In the genomic region with DNA sequence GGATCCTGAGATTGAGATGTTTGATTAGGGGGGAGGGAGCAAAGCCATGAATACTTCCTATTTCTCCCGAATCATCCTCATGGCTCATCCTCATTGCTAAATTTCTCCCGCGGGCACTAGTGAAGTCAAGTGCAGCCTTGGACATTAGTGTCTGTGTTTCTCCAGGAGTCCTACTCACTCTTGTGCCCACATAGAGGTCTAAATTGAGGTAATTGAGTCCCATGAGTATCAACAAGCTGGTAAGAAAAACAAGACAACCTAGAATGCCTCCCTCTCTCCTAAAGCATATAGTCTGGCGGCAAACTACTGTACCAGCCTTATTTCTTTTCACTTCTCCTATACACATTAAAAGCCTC, we compare ENCODE assay signal across 8 cellular contexts. TPM values are rescaled to one million over a fixed set of nuclear protein-coding genes. Genes with fewer than 3 reads are reported as not detected.
DNase-seq lines count a peak whose midpoint lies in the region; ATAC-seq, FAIRE-seq and TF ChIP-seq lines count a peak whose summit lies in the region.

No MANE protein-coding gene starts in this region.

- no peak for TF ChIP-seq POLR2A in thyroid gland (IDR thresholded peaks at IDR 0.05)

- H3K27ac Mint-ChIP-seq in activated CD4-positive, alpha-beta memory T cell treated with anti-CD3 and anti-CD28 coated beads for 36 hours: peak overlapping the region; percentile 87

- DNase-seq in activated CD4-positive, alpha-beta memory T cell treated with anti-CD3 and anti-CD28 coated beads for 36 hours: no peak
- DNase-seq in keratinocyte (ENCODE audit: low read depth, low spot score) (no peak), thyroid gland (no peak), NCI-H1417 treated with DMSO at 0.1 percent for 48 hours (lab: John Stamatoyannopoulos, UW) (no peak), A172 (ENCODE audit: low spot score) (no peak)

- intact Hi-C loops in activated CD4-positive, alpha-beta memory T cell treated with anti-CD3 and anti-CD28 coated beads for 36 hours (cut with micrococcal nuclease): loop anchor here (2.0 to 5.0 kb wide), 2 partner anchors 87 to 1986 kb away; a partner anchor contains a TSS
- intact Hi-C loops in thyroid gland (cut with DNase I): no loop called here

- no peaks in the 10 kb centered on the region for H3K9me3 Mint-ChIP-seq in activated CD4-positive, alpha-beta memory T cell treated with anti-CD3 and anti-CD28 coated beads for 36 hours

- peaks cover 31% of the 10 kb centered on the region for H3K4me1 Mint-ChIP-seq in activated CD4-positive, alpha-beta memory T cell treated with anti-CD3 and anti-CD28 coated beads for 36 hours (ENCODE audit: low read depth)

- H3K9me3 ChIP-seq in keratinocyte (ENCODE audit: control insufficient read depth, low read depth, low read length) (no peaks in the 10 kb centered on the region), thyroid gland (no peaks in the 10 kb centered on the region)

- H3K27ac ChIP-seq in keratinocyte (ENCODE audit: control insufficient read depth, insufficient read depth, low read length) (peak overlapping the region; percentile 97), thyroid gland (no peak overlapping the region)

- peaks cover 56% of the 10 kb centered on the region for H3K79me2 ChIP-seq in keratinocyte (ENCODE audit: control insufficient read depth, insufficient read depth, low read length)

- no peak for FAIRE-seq in keratinocyte (lab: Jason Lieb, UNC)

- peaks cover 12% of the 10 kb centered on the region for H3K4me1 ChIP-seq in keratinocyte (ENCODE audit: control insufficient read depth, extremely low read depth, insufficient read depth, low read length)
- H3K4me1 ChIP-seq in thyroid gland: peaks cover 18% of the 10 kb centered on the region in 2 donors

- CTCF ChIA-PET in activated CD4-positive, alpha-beta memory T cell treated with anti-CD3 and anti-CD28 coated beads for 36 hours (lab: Charles Lee): no interaction called here

- peak overlapping the region; percentile 98 for H3K9ac ChIP-seq in keratinocyte (ENCODE audit: control insufficient read depth, extremely low read depth, insufficient read depth, low read length)

- no peaks in the 10 kb centered on the region for H4K20me1 ChIP-seq in keratinocyte (ENCODE audit: control insufficient read depth, extremely low read depth, insufficient read depth, low read length)

- peak overlapping the region; percentile 65 for H3K4me3 ChIP-seq in GM12875 (ENCODE audit: low read depth, low read length)
- H3K4me3 ChIP-seq in keratinocyte (ENCODE audit: control insufficient read depth in 2 of 3, extremely low read depth in 1 of 3, insufficient read depth in 2 of 3, low read depth in 1 of 3, low read length in 3 of 3): peak overlapping the region; percentile 58 to 100 (median 100)
- H3K4me3 ChIP-seq in thyroid gland (replicated peaks in 1 of 3): peak overlapping the region; percentile 57 to 82 (median 67)

- H3K36me3 ChIP-seq in keratinocyte (ENCODE audit: control insufficient read depth in 2 of 2, extremely low read depth in 1 of 2, insufficient read depth in 2 of 2, low read length in 2 of 2) (no peaks in the 10 kb centered on the region), thyroid gland (no peaks in the 10 kb centered on the region)

- TF ChIP-seq CTCF in GM12875 (IDR thresholded peaks at IDR 0.05; ENCODE audit: borderline replicate concordance, insufficient read depth, low read depth, low read length) (no peak), keratinocyte (optimal IDR thresholded peaks at IDR 0.05 in 1 of 3, IDR thresholded peaks at IDR 0.05 in 1 of 3, conservative IDR thresholded peaks at IDR 0.05 in 1 of 3; ENCODE audit: extremely low read depth in 1 of 3, insufficient read depth in 2 of 3, low read length in 3 of 3) (no peak), thyroid gland (IDR thresholded peaks at IDR 0.05) (no peak)

- H3K4me2 ChIP-seq in keratinocyte (ENCODE audit: control insufficient read depth, extremely low read depth, insufficient read depth, low read depth, low read length): peak overlapping the region; percentile 93

- dilution Hi-C loops in keratinocyte (cut with MboI; ENCODE audit: extremely low pct_ligation_motif_present, low sequenced_read_pairs): no loop called here

- WGBS in thyroid gland, 2 donors: 1% methylated on average over 4 of the region's 4 CpGs

- H3K9me1 ChIP-seq in keratinocyte (ENCODE audit: control insufficient read depth, extremely low read depth, insufficient read depth, low read length): no peaks in the 10 kb centered on the region

- peak; percentile 1 for ATAC-seq in HG02763 (IDR thresholded peaks at IDR 0.05; ENCODE audit: unreplicated experiment)
- ATAC-seq in GM18867 (IDR thresholded peaks at IDR 0.05; ENCODE audit: unreplicated experiment): no peak

- peak overlapping the region; percentile 98 for H2AFZ ChIP-seq in keratinocyte (ENCODE audit: control insufficient read depth, low read length)

- POLR2A ChIA-PET in activated CD4-positive, alpha-beta memory T cell treated with anti-CD3 and anti-CD28 coated beads for 36 hours (lab: Charles Lee): no interaction called here

- no peaks in the 10 kb centered on the region for H3K27me3 ChIP-seq in keratinocyte (ENCODE audit: control insufficient read depth, extremely low read depth, insufficient read depth, low read length)
- H3K27me3 ChIP-seq in thyroid gland: no peaks in the 10 kb centered on the region

- peak overlapping the region; percentile 97 for H3K4me3 Mint-ChIP-seq in activated CD4-positive, alpha-beta memory T cell treated with anti-CD3 and anti-CD28 coated beads for 36 hours

- no peaks in the 10 kb centered on the region for H3K27me3 Mint-ChIP-seq in activated CD4-positive, alpha-beta memory T cell treated with anti-CD3 and anti-CD28 coated beads for 36 hours

- H3K36me3 Mint-ChIP-seq in activated CD4-positive, alpha-beta memory T cell treated with anti-CD3 and anti-CD28 coated beads for 36 hours: peaks cover 3% of the 10 kb centered on the region

RNA-seq across cellular contexts. Expression of a gene that starts 0.4 kb away (rescaled TPM):
- 10 to 100 TPM; 20.5 to 21.4 TPM for total RNA-seq in activated CD4-positive, alpha-beta memory T cell treated with anti-CD3 and anti-CD28 coated beads for 36 hours
- 2.6 to 7.5 TPM (median 3.6 TPM) in 3 replicates for polyA plus RNA-seq in keratinocyte
- 5.1 TPM for polyA plus RNA-seq in keratinocyte (2011; ENCODE audit: low read depth)
- polyA plus RNA-seq in keratinocyte (2011; cell fraction: cytosol; rRNA removed): 2.7 and 5.9 TPM in 2 replicates
- 2.0 and 3.8 TPM in 2 replicates for polyA plus RNA-seq in keratinocyte (2011; cell fraction: nucleus; rRNA removed)
- polyA plus RNA-seq in keratinocyte (2012; ENCODE audit: low replicate concordance): 2.4 and 3.8 TPM in 2 replicates
- 0.40 to 1.5 TPM (median 0.85 TPM) in 3 replicates for polyA minus RNA-seq in keratinocyte
- not detected for polyA minus RNA-seq in keratinocyte (2011; cell fraction: cytosol; rRNA and poly(A)+ RNA removed)
- polyA minus RNA-seq in keratinocyte (2011; cell fraction: nucleus; rRNA and poly(A)+ RNA removed): 0.21 and 0.47 TPM in 2 replicates
- total RNA-seq in thyroid gland: 1 to 10 TPM; 2.4 to 6.1 (median 3.9) TPM
- 26.0 and 32.8 TPM in 2 replicates for total RNA-seq in A172 (2014; rRNA removed; shearing (Covaris generic))

RNA-seq across cellular contexts. Expression of a gene that starts 0.5 kb away (rescaled TPM):
- 10 to 100 TPM; 16.9 to 18.1 TPM for total RNA-seq in activated CD4-positive, alpha-beta memory T cell treated with anti-CD3 and anti-CD28 coated beads for 36 hours
- 11.0 to 16.5 TPM (median 12.1 TPM) in 3 replicates for polyA plus RNA-seq in keratinocyte
- polyA plus RNA-seq in keratinocyte (2011; ENCODE audit: low read depth): 22.0 TPM
- 5.9 and 9.5 TPM in 2 replicates for polyA plus RNA-seq in keratinocyte (2011; cell fraction: cytosol; rRNA removed)
- 15.6 and 22.2 TPM in 2 replicates for polyA plus RNA-seq in keratinocyte (2011; cell fraction: nucleus; rRNA removed)
- 11.0 and 14.2 TPM in 2 replicates for polyA plus RNA-seq in keratinocyte (2012; ENCODE audit: low replicate concordance)
- polyA minus RNA-seq in keratinocyte: 2.2 to 14.3 TPM (median 8.5 TPM) in 3 replicates
- 4.2 TPM for polyA minus RNA-seq in keratinocyte (2011; cell fraction: cytosol; rRNA and poly(A)+ RNA removed)
- polyA minus RNA-seq in keratinocyte (2011; cell fraction: nucleus; rRNA and poly(A)+ RNA removed): 9.7 and 16.1 TPM in 2 replicates
- 10 to 100 TPM; 15.3 to 26.7 (median 20.9) TPM for total RNA-seq in thyroid gland
- 9.0 and 10.1 TPM in 2 replicates for total RNA-seq in A172 (2014; rRNA removed; shearing (Covaris generic))

RNA-seq across cellular contexts. Expression of a gene that starts 36.1 kb away (rescaled TPM):
- total RNA-seq in activated CD4-positive, alpha-beta memory T cell treated with anti-CD3 and anti-CD28 coated beads for 36 hours: not detected
- not detected in 3 replicates for polyA plus RNA-seq in keratinocyte
- not detected for polyA plus RNA-seq in keratinocyte (2011; ENCODE audit: low read depth)
- not detected in 2 replicates for polyA plus RNA-seq in keratinocyte (2011; cell fraction: cytosol; rRNA removed)
- polyA plus RNA-seq in keratinocyte (2011; cell fraction: nucleus; rRNA removed): not detected in 2 replicates
- polyA plus RNA-seq in keratinocyte (2012; ENCODE audit: low replicate concordance): not detected in 2 replicates
- polyA minus RNA-seq in keratinocyte: 0.93 TPM in 1 of 3 replicates, not detected in the others
- not detected for polyA minus RNA-seq in keratinocyte (2011; cell fraction: cytosol; rRNA and poly(A)+ RNA removed)
- not detected in 2 replicates for polyA minus RNA-seq in keratinocyte (2011; cell fraction: nucleus; rRNA and poly(A)+ RNA removed)
- not detected for total RNA-seq in thyroid gland
- total RNA-seq in A172 (2014; rRNA removed; shearing (Covaris generic)): not detected in 2 replicates
